Comparison of ENCODE assay signal across 33 cellular contexts in genomic region chr9:118028225-118028624, GRCh38.
"Had no signal": no experiment of that assay in that cellular context is flagged by ENCODE, and none has a peak within 500 bp of the region (broad histone marks: within the 10 kb centered on the region; RNA-seq: fewer than 3 reads in every experiment).

No MANE protein-coding gene starts in this region.

- H3K4me1 Mint-ChIP-seq: activated B cell treated with CpG ODN at 0.5 μM for 24 hours; activated CD4-positive, alpha-beta T cell treated with anti-CD3 and anti-CD28 coated beads for 36 hours; activated CD4-positive, alpha-beta T cell treated with anti-CD3 and anti-CD28 coated beads, Interleukin-2, amount 10 ng/mL, durations not matched to agents 24 days and 14 days; activated CD8-positive, alpha-beta memory T cell treated with anti-CD3 and anti-CD28 coated beads, Interleukin-2, amount 10 ng/mL, durations not matched to agents 7 days and 5 days; activated naive CD4-positive, alpha-beta T cell treated with anti-CD3 and anti-CD28 coated beads, Interleukin-2, amount 50 U/mL, for 24 hours; activated naive CD8-positive, alpha-beta T cell treated with anti-CD3 and anti-CD28 coated beads for 36 hours; activated naive CD8-positive, alpha-beta T cell treated with anti-CD3 and anti-CD28 coated beads, Interleukin-2, amount 50 U/mL, for 24 hours; T-helper 17 cell had no signal

- H3K27me3 Mint-ChIP-seq: activated B cell treated with CpG ODN at 0.5 μM for 24 hours; activated CD4-positive, alpha-beta memory T cell treated with anti-CD3 and anti-CD28 coated beads for 36 hours; activated CD4-positive, alpha-beta T cell treated with anti-CD3 and anti-CD28 coated beads, Interleukin-2, amount 10 ng/mL, durations not matched to agents 24 days and 14 days; activated CD8-positive, alpha-beta memory T cell treated with anti-CD3 and anti-CD28 coated beads, Interleukin-2, amount 10 ng/mL, durations not matched to agents 7 days and 5 days; activated naive CD4-positive, alpha-beta T cell treated with anti-CD3 and anti-CD28 coated beads, Interleukin-2, amount 50 U/mL, for 24 hours; T-helper 17 cell had no signal

- H3K36me3 Mint-ChIP-seq: activated CD4-positive, alpha-beta memory T cell treated with anti-CD3 and anti-CD28 coated beads for 36 hours; activated CD8-positive, alpha-beta memory T cell treated with anti-CD3 and anti-CD28 coated beads, Interleukin-2, amount 10 ng/mL, durations not matched to agents 7 days and 5 days; activated naive CD4-positive, alpha-beta T cell treated with anti-CD3 and anti-CD28 coated beads, Interleukin-2, amount 50 U/mL, for 24 hours; activated naive CD8-positive, alpha-beta T cell treated with anti-CD3 and anti-CD28 coated beads for 36 hours had no signal

- H3K9me3 Mint-ChIP-seq: activated CD4-positive, alpha-beta memory T cell treated with anti-CD3 and anti-CD28 coated beads for 36 hours; activated naive CD8-positive, alpha-beta T cell treated with anti-CD3 and anti-CD28 coated beads for 36 hours; activated T-helper 1 cell treated with anti-CD3 and anti-CD28 coated beads, Interleukin-12 subunit alpha, Interleukin-12 subunit beta, Interleukin-2, Interleukin-4 antibody, amounts not matched to agents 30 ng/mL and 10 ng/mL and 1 ng/mL, durations not matched to agents 14 hours and 24 hours and 36 hours; activated T-helper 2 cell treated with anti-CD3 and anti-CD28 coated beads, Interferon-gamma antibody, Interleukin-2, Interleukin-4, amounts not matched to agents 10 μg/mL and 5 μg/mL and 100 μg/mL, durations not matched to agents 14 hours and 24 hours and 36 hours had no signal

- H3K27ac Mint-ChIP-seq: activated B cell treated with CpG ODN at 0.5 μM for 24 hours; activated CD4-positive, alpha-beta memory T cell treated with anti-CD3 and anti-CD28 coated beads for 36 hours; activated CD4-positive, alpha-beta T cell treated with anti-CD3 and anti-CD28 coated beads for 36 hours; activated CD4-positive, alpha-beta T cell treated with anti-CD3 and anti-CD28 coated beads, Interleukin-2, amount 10 ng/mL, durations not matched to agents 24 days and 14 days; activated CD8-positive, alpha-beta memory T cell treated with anti-CD3 and anti-CD28 coated beads, Interleukin-2, amount 10 ng/mL, durations not matched to agents 7 days and 5 days; activated CD8-positive, alpha-beta T cell treated with anti-CD3 and anti-CD28 coated beads, Interleukin-2, amount 10 ng/mL, durations not matched to agents 7 days and 5 days; activated naive CD4-positive, alpha-beta T cell treated with anti-CD3 and anti-CD28 coated beads for 36 hours; activated naive CD4-positive, alpha-beta T cell treated with anti-CD3 and anti-CD28 coated beads, Interleukin-2, amount 50 U/mL, for 24 hours; activated naive CD8-positive, alpha-beta T cell treated with anti-CD3 and anti-CD28 coated beads for 36 hours; activated naive CD8-positive, alpha-beta T cell treated with anti-CD3 and anti-CD28 coated beads, Interleukin-2, amount 50 U/mL, for 24 hours; activated T-helper 1 cell treated with anti-CD3 and anti-CD28 coated beads, Interleukin-12 subunit alpha, Interleukin-12 subunit beta, Interleukin-2, Interleukin-4 antibody, amounts not matched to agents 30 ng/mL and 10 ng/mL and 1 ng/mL, durations not matched to agents 14 hours and 24 hours and 36 hours; activated T-helper 2 cell treated with anti-CD3 and anti-CD28 coated beads, Interferon-gamma antibody, Interleukin-2, Interleukin-4, amounts not matched to agents 10 μg/mL and 5 μg/mL and 100 μg/mL, durations not matched to agents 14 hours and 24 hours and 36 hours; effector memory CD8-positive, alpha-beta T cell; T-helper 17 cell; T-helper 2 cell treated with Interferon-gamma antibody and Interleukin-4, amounts not matched to agents 5 μg/mL and 100 μg/mL, for 36 hours had no signal

- DNase-seq: activated B cell treated with CpG ODN at 0.5 μM for 24 hours; activated CD4-positive, alpha-beta memory T cell treated with anti-CD3 and anti-CD28 coated beads for 36 hours; activated CD4-positive, alpha-beta T cell treated with anti-CD3 and anti-CD28 coated beads for 36 hours; activated CD4-positive, alpha-beta T cell treated with anti-CD3 and anti-CD28 coated beads, Interleukin-2, amount 10 ng/mL, durations not matched to agents 24 days and 14 days; activated CD8-positive, alpha-beta memory T cell treated with anti-CD3 and anti-CD28 coated beads, Interleukin-2, amount 10 ng/mL, durations not matched to agents 7 days and 5 days; activated CD8-positive, alpha-beta memory T cell treated with anti-CD3 and anti-CD28 coated beads, Interleukin-2, amount 50 U/mL, for 4 hours; activated CD8-positive, alpha-beta T cell treated with anti-CD3 and anti-CD28 coated beads, Interleukin-2, amount 10 ng/mL, durations not matched to agents 7 days and 5 days; activated effector memory CD4-positive, alpha-beta T cell treated with anti-CD3 and anti-CD28 coated beads, Interleukin-2, amount 50 U/mL, for 16 hours; activated naive CD4-positive, alpha-beta T cell treated with anti-CD3 and anti-CD28 coated beads for 36 hours; activated naive CD8-positive, alpha-beta T cell treated with anti-CD3 and anti-CD28 coated beads for 36 hours; activated naive CD8-positive, alpha-beta T cell treated with anti-CD3 and anti-CD28 coated beads, Interleukin-2, amount 50 U/mL, for 24 hours; activated T-cell treated with anti-CD3 and anti-CD28 coated beads, Interleukin-2, amount 50 U/mL, for 1 hour; activated T-cell treated with anti-CD3 and anti-CD28 coated beads, Interleukin-2, amount 50 U/mL, for 48 hours; adrenal gland; amygdala; aorta; body of pancreas; caudate nucleus; cortex of kidney; dermis blood vessel endothelial cell; effector CD4-positive, alpha-beta T cell; effector memory CD8-positive, alpha-beta T cell; erythroblast; foreskin keratinocyte; gastrocnemius medialis; heart right ventricle; T-helper 17 cell; T1000; WERI-Rb-1 had no signal

- H3K4me3 Mint-ChIP-seq: activated B cell treated with CpG ODN at 0.5 μM for 24 hours; activated CD4-positive, alpha-beta memory T cell treated with anti-CD3 and anti-CD28 coated beads for 36 hours; activated CD4-positive, alpha-beta T cell treated with anti-CD3 and anti-CD28 coated beads for 36 hours; activated CD4-positive, alpha-beta T cell treated with anti-CD3 and anti-CD28 coated beads, Interleukin-2, amount 10 ng/mL, durations not matched to agents 24 days and 14 days; activated CD8-positive, alpha-beta memory T cell treated with anti-CD3 and anti-CD28 coated beads, Interleukin-2, amount 10 ng/mL, durations not matched to agents 7 days and 5 days; activated CD8-positive, alpha-beta T cell treated with anti-CD3 and anti-CD28 coated beads, Interleukin-2, amount 10 ng/mL, durations not matched to agents 7 days and 5 days; activated naive CD4-positive, alpha-beta T cell treated with anti-CD3 and anti-CD28 coated beads for 36 hours; activated naive CD4-positive, alpha-beta T cell treated with anti-CD3 and anti-CD28 coated beads, Interleukin-2, amount 50 U/mL, for 24 hours; activated naive CD8-positive, alpha-beta T cell treated with anti-CD3 and anti-CD28 coated beads for 36 hours; activated naive CD8-positive, alpha-beta T cell treated with anti-CD3 and anti-CD28 coated beads, Interleukin-2, amount 50 U/mL, for 24 hours; activated T-helper 1 cell treated with anti-CD3 and anti-CD28 coated beads, Interleukin-12 subunit alpha, Interleukin-12 subunit beta, Interleukin-2, Interleukin-4 antibody, amounts not matched to agents 30 ng/mL and 10 ng/mL and 1 ng/mL, durations not matched to agents 14 hours and 24 hours and 36 hours; effector memory CD8-positive, alpha-beta T cell; T-helper 17 cell; T-helper 2 cell treated with Interferon-gamma antibody and Interleukin-4, amounts not matched to agents 5 μg/mL and 100 μg/mL, for 36 hours had no signal
